10 cellular contexts compared by ENCODE assay signal in genomic region chr12:27176765-27177164, GRCh38.
DNase-seq lines count a peak whose midpoint lies in the region; ATAC-seq and TF ChIP-seq lines count a peak whose summit lies in the region.
"Had no signal": no experiment of that assay in that cellular context is flagged by ENCODE, and none has a peak within 500 bp of the region (broad histone marks: within the 10 kb centered on the region; RNA-seq: fewer than 3 reads in every experiment).

No MANE protein-coding gene starts in this region.

- H3K9me3 ChIP-seq in left lung (peaks cover 0 to 4% of the 10 kb centered on the region in 2 donors), lower lobe of right lung (no peaks in the 10 kb centered on the region)

- H3K27me3 Mint-ChIP-seq in activated T-helper 17 cell treated with anti-CD3 and anti-CD28 coated beads, Interleukin-2, amount 50 U/mL, for 72 hours = no peaks in the 10 kb centered on the region
- H3K27me3 Mint-ChIP-seq: naive B cell had no signal

- no peak overlapping the region for H3K27ac ChIP-seq in left lung
- no peak overlapping the region for H3K27ac ChIP-seq in lower lobe of right lung

- peak; percentile 79 for DNase-seq in CD1c-positive myeloid dendritic cell (ENCODE audit: extremely low spot score)
- DNase-seq in HPDE6-E6E7 (ENCODE audit: extremely low spot score) = peak; percentile 47
- no peak for DNase-seq in left lung
- no peak for DNase-seq in lower lobe of right lung
- no peak for DNase-seq in dedifferentiated amniotic fluid mesenchymal stem cell (ENCODE audit: extremely low spot score)
- no peak for DNase-seq in NCI-H446 treated with DMSO at 0.1 percent for 48 hours (lab: John Stamatoyannopoulos, UW)
- DNase-seq: hypothalamus, naive B cell had no signal

- peaks cover 21% of the 10 kb centered on the region for H3K4me1 Mint-ChIP-seq in activated T-helper 17 cell treated with anti-CD3 and anti-CD28 coated beads, Interleukin-2, amount 50 U/mL, for 72 hours

- H3K4me1 ChIP-seq in left lung (peaks cover 7 to 29% of the 10 kb centered on the region in 2 donors), lower lobe of right lung (no peaks in the 10 kb centered on the region)

- H3K27ac Mint-ChIP-seq in activated T-helper 17 cell treated with anti-CD3 and anti-CD28 coated beads, Interleukin-2, amount 50 U/mL, for 72 hours = peak overlapping the region; percentile 10

- intact Hi-C loops in left lung (cut with DNase I) (no loop called here), lower lobe of right lung (cut with DNase I) (no loop called here)

- H3K4me3 Mint-ChIP-seq in activated T-helper 17 cell treated with anti-CD3 and anti-CD28 coated beads, Interleukin-2, amount 50 U/mL, for 72 hours = no peak overlapping the region
- H3K4me3 Mint-ChIP-seq: naive B cell had no signal

- no peak overlapping the region for H3K4me3 ChIP-seq in left lung
- no peak overlapping the region for H3K4me3 ChIP-seq in lower lobe of right lung

- ATAC-seq in activated T-helper 17 cell treated with anti-CD3 and anti-CD28 coated beads, Interleukin-2, amount 50 U/mL, for 72 hours (replicated peaks) = peak; percentile 38
- ATAC-seq in left lung = peak; percentile 20
- no peak for ATAC-seq in lower lobe of right lung
- ATAC-seq in GM18517 (IDR thresholded peaks at IDR 0.05; ENCODE audit: unreplicated experiment) = no peak

- H3K27me3 ChIP-seq in left lung = no peaks in the 10 kb centered on the region
- no peaks in the 10 kb centered on the region for H3K27me3 ChIP-seq in lower lobe of right lung (ENCODE audit: low read depth)

- no peaks in the 10 kb centered on the region for H3K9me3 Mint-ChIP-seq in activated T-helper 17 cell treated with anti-CD3 and anti-CD28 coated beads, Interleukin-2, amount 50 U/mL, for 72 hours

- H3K36me3 Mint-ChIP-seq in activated T-helper 17 cell treated with anti-CD3 and anti-CD28 coated beads, Interleukin-2, amount 50 U/mL, for 72 hours (ENCODE audit: low read depth) = no peaks in the 10 kb centered on the region

- H3K36me3 ChIP-seq in left lung (no peaks in the 10 kb centered on the region), lower lobe of right lung (no peaks in the 10 kb centered on the region)

- TF ChIP-seq CTCF in left lung (IDR thresholded peaks at IDR 0.05) (no peak), lower lobe of right lung (IDR thresholded peaks at IDR 0.05) (no peak)

Comparison
In these comparisons a context has a peak if more than half of its experiments do, and no peak if none do; other contexts are left out.
1. DNase-seq: peak in CD1c-positive myeloid dendritic cell (single experiment) and HPDE6-E6E7 (single experiment); none in left lung (0 of 2), lower lobe of right lung (single experiment), dedifferentiated amniotic fluid mesenchymal stem cell (single experiment) and NCI-H446 treated with DMSO at 0.1 percent for 48 hours (single experiment).
2. ATAC-seq: peak in activated T-helper 17 cell treated with anti-CD3 and anti-CD28 coated beads, Interleukin-2, amount 50 U/mL, for 72 hours (single experiment) and left lung (single experiment); none in lower lobe of right lung (0 of 2) and GM18517 (single experiment).